In the genomic region with DNA sequence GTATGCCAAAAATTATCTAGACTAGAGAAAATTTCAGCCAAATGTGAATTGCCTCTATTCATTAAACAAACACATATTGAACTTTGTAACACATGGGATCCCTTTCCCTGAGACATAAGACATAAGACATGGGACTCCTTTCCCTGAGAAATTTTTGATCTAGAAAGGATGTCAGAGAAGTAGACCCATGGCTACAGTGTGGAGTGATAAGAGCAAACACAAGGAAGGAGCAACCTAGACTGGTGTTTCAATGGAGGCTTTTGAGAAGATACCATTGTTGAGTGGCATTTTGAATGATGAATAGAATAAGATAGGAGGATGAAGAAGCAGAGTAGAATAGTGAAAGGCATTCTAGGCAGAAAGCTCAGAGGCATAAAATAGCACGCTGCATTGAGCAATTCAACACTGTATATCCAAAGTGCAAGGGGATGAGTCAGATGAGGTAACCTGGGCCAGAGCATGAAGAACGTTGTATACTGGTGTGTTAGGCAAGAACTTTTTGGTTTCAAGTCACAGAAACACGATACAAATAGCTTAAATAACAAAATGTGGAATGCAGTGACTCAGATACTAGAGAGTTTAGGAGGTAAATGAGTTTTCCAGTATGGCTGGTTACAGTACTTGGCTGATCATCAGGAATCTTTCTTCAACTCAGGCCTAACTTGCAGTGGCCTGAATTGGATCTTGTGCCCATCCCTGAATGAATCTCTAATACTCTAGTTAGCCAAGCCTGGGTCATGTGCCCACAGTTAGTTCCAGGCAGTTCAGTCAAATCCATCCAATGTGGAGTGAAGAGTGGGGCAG, we compare ENCODE assay signal across 10 cellular contexts.
A peak's percentile ranks its signal among the peaks of the same experiment; 100 is the strongest.
DNase-seq lines count a peak whose midpoint lies in the region; ATAC-seq, FAIRE-seq and TF ChIP-seq lines count a peak whose summit lies in the region.
"Had no signal": no experiment of that assay in that cellular context is flagged by ENCODE, and none has a peak within 500 bp of the region (broad histone marks: within the 10 kb centered on the region; RNA-seq: fewer than 3 reads in every experiment).

No MANE protein-coding gene starts in this region.

- H2AFZ ChIP-seq in SK-N-SH (ENCODE audit: low read depth): peak overlapping the region; percentile 63

- no peak for TF ChIP-seq CTCF in SK-N-SH (IDR thresholded peaks at IDR 0.05)
- TF ChIP-seq CTCF in foreskin fibroblast (IDR thresholded peaks at IDR 0.05; ENCODE audit: low read depth, low read length): no peak
- no peak for TF ChIP-seq CTCF in testis (IDR thresholded peaks at IDR 0.05)

- peaks cover 15% of the 10 kb centered on the region for H3F3A ChIP-seq in SK-N-SH (replicated peaks; ENCODE audit: insufficient read depth)

- H3K9me2 ChIP-seq in SK-N-SH: no peaks in the 10 kb centered on the region

- H3K4me3 ChIP-seq in SK-N-SH (ENCODE audit: low read depth in 2 of 2, low read length in 1 of 2) (no peak overlapping the region), foreskin fibroblast (ENCODE audit: low read depth in 1 of 2, low read length in 2 of 2) (no peak overlapping the region), small intestine (ENCODE audit: low read depth in 1 of 2, low read length in 2 of 2) (no peak overlapping the region), testis (no peak overlapping the region)

- CTCF ChIA-PET in SK-N-SH (lab: Yijun Ruan, JAX): interaction anchor here (1.2 kb wide), 1 partner anchor 33 kb away, joined by 3 read pairs; no protein-coding TSS in a partner anchor

- POLR2A ChIA-PET in SK-N-SH (lab: Yijun Ruan, JAX): no interaction called here

- H3K9ac ChIP-seq in SK-N-SH: no peak overlapping the region

- H3K27ac ChIP-seq in SK-N-SH (ENCODE audit: low read depth in 2 of 2, low read length in 1 of 2): peak overlapping the region; percentile 23 to 66; a peak in 3 of 4 replicates
- peak overlapping the region in 1 of 2 donors; percentile 34 for H3K27ac ChIP-seq in small intestine (ENCODE audit: low read depth in 1 of 2, low read length in 1 of 2)
- no peak overlapping the region for H3K27ac ChIP-seq in testis
- H3K27ac ChIP-seq: neutrophil had no signal

- 0% methylated on average over 3 of the region's 3 CpGs for WGBS in SK-N-SH (ENCODE audit: low lambda C conversion rate)
- 47 to 63% (median 62%) methylated on average over 3 of the region's 3 CpGs for WGBS in small intestine, 3 donors
- 77 to 86% methylated on average over 3 of the region's 3 CpGs for WGBS in testis, 2 donors

- no peak for ATAC-seq in GM18909 (IDR thresholded peaks at IDR 0.05; ENCODE audit: poor library complexity, unreplicated experiment)
- ATAC-seq: effector memory CD8-positive, alpha-beta T cell had no signal

- no peaks in the 10 kb centered on the region for H3K27me3 ChIP-seq in SK-N-SH (ENCODE audit: insufficient read depth)
- no peaks in the 10 kb centered on the region for H3K27me3 ChIP-seq in small intestine (ENCODE audit: control insufficient read depth in 2 of 2, insufficient read depth in 2 of 2, low read length in 2 of 2)
- H3K27me3 ChIP-seq in testis: no peaks in the 10 kb centered on the region
- H3K27me3 ChIP-seq: neutrophil had no signal

- no peak for TF ChIP-seq RAD21 in SK-N-SH (IDR thresholded peaks at IDR 0.05; ENCODE audit: low read length)

- TF ChIP-seq POLR2A in testis (IDR thresholded peaks at IDR 0.05): no peak

- no peaks in the 10 kb centered on the region for H3K9me3 ChIP-seq in SK-N-SH
- no peaks in the 10 kb centered on the region for H3K9me3 ChIP-seq in small intestine (ENCODE audit: control insufficient read depth, low read depth)
- H3K9me3 ChIP-seq in testis: no peaks in the 10 kb centered on the region
- H3K9me3 ChIP-seq: neutrophil had no signal

- H3K79me2 ChIP-seq in SK-N-SH (ENCODE audit: insufficient read depth): no peaks in the 10 kb centered on the region

- no peaks in the 10 kb centered on the region for H3K36me3 ChIP-seq in SK-N-SH (replicated peaks in 1 of 2; ENCODE audit: control insufficient read depth in 1 of 2, insufficient read depth in 2 of 2, low read length in 1 of 2)
- H3K36me3 ChIP-seq in small intestine (ENCODE audit: control insufficient read depth in 2 of 2, insufficient read depth in 2 of 2, low read length in 2 of 2): no peaks in the 10 kb centered on the region
- H3K36me3 ChIP-seq in testis (ENCODE audit: low read depth, missing control alignments): no peaks in the 10 kb centered on the region
- H3K36me3 ChIP-seq: neutrophil had no signal

- H3K4me2 ChIP-seq in SK-N-SH: peak overlapping the region; percentile 37; the same call in 1 of the 2 replicates

- FAIRE-seq in small intestine (lab: Jason Lieb, UNC): no peak

- H4K20me1 ChIP-seq in SK-N-SH (ENCODE audit: insufficient read depth): no peaks in the 10 kb centered on the region

- intact Hi-C loops in testis (cut with DNase I; ENCODE audit: low total_unique reads): no loop called here

- H3K4me1 ChIP-seq in SK-N-SH (ENCODE audit: control insufficient read depth in 1 of 2, insufficient read depth in 2 of 2, low read depth in 1 of 2, low read length in 1 of 2): peaks cover 0 to 10% of the 10 kb centered on the region in 2 experiments; a peak in 2 of 4 replicates
- H3K4me1 ChIP-seq in small intestine (ENCODE audit: control insufficient read depth in 2 of 2, insufficient read depth in 1 of 2, low read depth in 1 of 2, low read length in 1 of 2): no peaks in the 10 kb centered on the region
- H3K4me1 ChIP-seq in testis: no peaks in the 10 kb centered on the region

- DNase-seq in HCEC 1CT (peak; percentile 99), SK-N-SH (no peak), foreskin fibroblast (peak; percentile 96 to 97), small intestine (peak; percentile 5), ureter (ENCODE audit: low spot score) (no peak), testis (no peak), NCI-H345 treated with DMSO at 0.1 percent for 48 hours (lab: John Stamatoyannopoulos, UW; ENCODE audit: unreplicated experiment) (no peak)
- DNase-seq: effector memory CD8-positive, alpha-beta T cell had no signal

- TF ChIP-seq EP300 in SK-N-SH (IDR thresholded peaks at IDR 0.05; ENCODE audit: borderline replicate concordance in 1 of 2, low read depth in 1 of 2, low read length in 1 of 2): peak in 1 of 2 experiments; percentile 48; a peak in 1 of 4 replicates

TF ChIP-seq in SK-N-SH, 30 proteins besides CTCF, POLR2A, EP300 and RAD21 (continues in another document):
- TF ChIP-seq FOXM1 (IDR thresholded peaks at IDR 0.05; ENCODE audit: low read depth) (no peak), NFIC (IDR thresholded peaks at IDR 0.05; ENCODE audit: borderline replicate concordance) (peak; percentile 52; the same call in 1 of the 2 replicates), NRF1 (IDR thresholded peaks at IDR 0.05; ENCODE audit: low read depth, low read length) (no peak), CHD2 (IDR thresholded peaks at IDR 0.05; ENCODE audit: low read length, partially characterized antibody) (no peak), JUND (IDR thresholded peaks at IDR 0.05) (peak; percentile 81), SMC3 (IDR thresholded peaks at IDR 0.05; ENCODE audit: low read depth, low read length) (no peak), YY1 (IDR thresholded peaks at IDR 0.05; ENCODE audit: low read depth) (no peak), FOSL2 (IDR thresholded peaks at IDR 0.05; ENCODE audit: borderline replicate concordance, low read depth) (peak; percentile 85), ELF1 (IDR thresholded peaks at IDR 0.05) (no peak), TCF12 (IDR thresholded peaks at IDR 0.05) (peak; percentile 53; the same call in 1 of the 2 replicates), FOXJ3 (CRISPR knock-in tag; IDR thresholded peaks at IDR 0.05) (no peak), RXRA (IDR thresholded peaks at IDR 0.05; ENCODE audit: borderline replicate concordance, low read depth) (peak; percentile 57; the same call in 1 of the 2 replicates), RCOR1 (IDR thresholded peaks at IDR 0.05; ENCODE audit: low read length) (no peak), TEAD4 (IDR thresholded peaks at IDR 0.05; ENCODE audit: borderline replicate concordance, insufficient read depth) (peak; percentile 56; the same call in 1 of the 2 replicates), TAF1 (IDR thresholded peaks at IDR 0.05; ENCODE audit: borderline replicate concordance, low read depth, low read length) (no peak), GABPA (IDR thresholded peaks at IDR 0.05; ENCODE audit: low read depth) (no peak), EZH2phosphoT487 (IDR thresholded peaks at IDR 0.05; ENCODE audit: borderline replicate concordance, low read depth) (no peak), POLR2AphosphoS5 (IDR thresholded peaks at IDR 0.05; ENCODE audit: low read depth, low read length) (peak; percentile 58; the same call in 1 of the 2 replicates)
- TF ChIP-seq, protein P1, sequence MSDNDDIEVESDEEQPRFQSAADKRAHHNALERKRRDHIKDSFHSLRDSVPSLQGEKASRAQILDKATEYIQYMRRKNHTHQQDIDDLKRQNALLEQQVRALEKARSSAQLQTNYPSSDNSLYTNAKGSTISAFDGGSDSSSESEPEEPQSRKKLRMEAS (IDR thresholded peaks at IDR 0.05; ENCODE audit: low read depth): no peak
- TF ChIP-seq, protein P2, sequence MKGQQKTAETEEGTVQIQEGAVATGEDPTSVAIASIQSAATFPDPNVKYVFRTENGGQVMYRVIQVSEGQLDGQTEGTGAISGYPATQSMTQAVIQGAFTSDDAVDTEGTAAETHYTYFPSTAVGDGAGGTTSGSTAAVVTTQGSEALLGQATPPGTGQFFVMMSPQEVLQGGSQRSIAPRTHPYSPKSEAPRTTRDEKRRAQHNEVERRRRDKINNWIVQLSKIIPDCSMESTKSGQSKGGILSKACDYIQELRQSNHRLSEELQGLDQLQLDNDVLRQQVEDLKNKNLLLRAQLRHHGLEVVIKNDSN (IDR thresholded peaks at IDR 0.05; ENCODE audit: borderline replicate concordance, low read depth): peak; percentile 43; the same call in 1 of the 2 replicates
- TF ChIP-seq, protein P3, sequence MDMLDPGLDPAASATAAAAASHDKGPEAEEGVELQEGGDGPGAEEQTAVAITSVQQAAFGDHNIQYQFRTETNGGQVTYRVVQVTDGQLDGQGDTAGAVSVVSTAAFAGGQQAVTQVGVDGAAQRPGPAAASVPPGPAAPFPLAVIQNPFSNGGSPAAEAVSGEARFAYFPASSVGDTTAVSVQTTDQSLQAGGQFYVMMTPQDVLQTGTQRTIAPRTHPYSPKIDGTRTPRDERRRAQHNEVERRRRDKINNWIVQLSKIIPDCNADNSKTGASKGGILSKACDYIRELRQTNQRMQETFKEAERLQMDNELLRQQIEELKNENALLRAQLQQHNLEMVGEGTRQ (IDR thresholded peaks at IDR 0.05; ENCODE audit: borderline replicate concordance, low read depth, low read length): no peak

Comparison
In these comparisons a context has a peak if more than half of its experiments do, and no peak if none do; other contexts are left out.
1. DNase-seq: peak in HCEC 1CT (single experiment), foreskin fibroblast (2 of 2) and small intestine (single experiment); none in SK-N-SH (single experiment), ureter (single experiment), testis (single experiment) and NCI-H345 treated with DMSO at 0.1 percent for 48 hours (single experiment).
2. H3K27ac ChIP-seq: peak in SK-N-SH (2 of 2); none in testis (0 of 2).